In genomic region chr1:150696151-150696550, GRCh38 we compare ENCODE assay signal across 8 cellular contexts. TPM values are rescaled to one million over a fixed set of nuclear protein-coding genes. Genes with fewer than 3 reads are reported as not detected.
DNase-seq lines count a peak whose midpoint lies in the region; ATAC-seq, FAIRE-seq and TF ChIP-seq lines count a peak whose summit lies in the region.

No MANE protein-coding gene starts in this region.

- peak overlapping the region; percentile 50 for H3K4me2 ChIP-seq in mesendoderm (ENCODE audit: low read length)

- peaks cover 2% of the 10 kb centered on the region for H3K79me2 ChIP-seq in mesendoderm (ENCODE audit: control insufficient read depth, insufficient read depth, low read length)

- H3K4ac ChIP-seq in mesendoderm (ENCODE audit: low read depth, low read length): no peak overlapping the region

- H3K56ac ChIP-seq in mesendoderm (ENCODE audit: low read length): peak overlapping the region; percentile 52

- H3K18ac ChIP-seq in mesendoderm (ENCODE audit: low read length): no peak overlapping the region

- peaks cover 12% of the 10 kb centered on the region for H3K4me1 ChIP-seq in A673 (ENCODE audit: insufficient read depth, low read length, poor library complexity, severe bottlenecking)
- H3K4me1 ChIP-seq in HUES64 (ENCODE audit: insufficient read depth, low read length): peaks cover 6% of the 10 kb centered on the region; the same call in 1 of the 2 replicates
- H3K4me1 ChIP-seq in body of pancreas: peaks cover 23% of the 10 kb centered on the region
- no peaks in the 10 kb centered on the region for H3K4me1 ChIP-seq in mesendoderm (ENCODE audit: control insufficient read depth, low read depth, low read length)

- H2BK120ac ChIP-seq in mesendoderm (ENCODE audit: low read depth, low read length): no peak overlapping the region

- no peak overlapping the region for H4K8ac ChIP-seq in mesendoderm (ENCODE audit: low read depth, low read length)

- ATAC-seq in body of pancreas (no peak), HG02885 (IDR thresholded peaks at IDR 0.05; ENCODE audit: poor library complexity, unreplicated experiment) (no peak)
- no peak for ATAC-seq in activated CD4-positive, CD25-positive, alpha-beta regulatory T cell treated with anti-CD3 and anti-CD28 coated beads, Interleukin-2, amount 50 U/mL, for 24 hours

- H3K9me3 ChIP-seq in A673 (ENCODE audit: low read depth, low read length, poor library complexity, severe bottlenecking) (no peaks in the 10 kb centered on the region), HUES64 (ENCODE audit: insufficient read depth, low read depth, low read length) (no peaks in the 10 kb centered on the region), body of pancreas (no peaks in the 10 kb centered on the region)

- BruUV-seq in A673 (replicated peaks; lab: Mats Ljungman, UMichigan): TSS peak; percentile 55

- TF ChIP-seq CTCF in A673 (conservative IDR thresholded peaks at IDR 0.05; ENCODE audit: low read depth, low read length) (no peak), body of pancreas (IDR thresholded peaks at IDR 0.05) (no peak)

- CTCF ChIA-PET in A673 (lab: Charles Lee): no interaction called here

- WGBS in HUES64: no CpG with 5 or more reads among the region's 1 CpG
- WGBS in body of pancreas, 2 donors: 2 to 7% methylated on average over 1 of the region's 1 CpG
- WGBS in mesendoderm (ENCODE audit: extremely low coverage, insufficient coverage, low lambda C conversion rate): no CpG with 5 or more reads among the region's 1 CpG

- no peak overlapping the region for H3K27ac ChIP-seq in A673 (ENCODE audit: low read depth, low read length, poor library complexity, severe bottlenecking)
- H3K27ac ChIP-seq in HUES64 (ENCODE audit: low read depth, low read length): no peak overlapping the region
- H3K27ac ChIP-seq in body of pancreas: peak overlapping the region in 3 of 4 donors; percentile 59 to 92 (median 77)
- H3K27ac ChIP-seq in mesendoderm (ENCODE audit: low read depth, low read length): no peak overlapping the region

- H2BK15ac ChIP-seq in mesendoderm (replicated peaks; ENCODE audit: low read depth): no peak overlapping the region

- peaks cover 28% of the 10 kb centered on the region for H3K36me3 ChIP-seq in A673 (ENCODE audit: insufficient read depth, low read length, poor library complexity, severe bottlenecking)
- peaks cover 37% of the 10 kb centered on the region for H3K36me3 ChIP-seq in HUES64 (ENCODE audit: insufficient read depth, low read length)
- peaks cover 3 to 8% of the 10 kb centered on the region in 2 donors for H3K36me3 ChIP-seq in body of pancreas (replicated peaks in 1 of 2; ENCODE audit: insufficient read depth in 1 of 2, low read depth in 2 of 2)
- no peaks in the 10 kb centered on the region for H3K36me3 ChIP-seq in mesendoderm (ENCODE audit: control insufficient read depth, insufficient read depth, low read length)

- POLR2A ChIA-PET in A673 (lab: Charles Lee; ENCODE audit: low non-redundant PET): interaction anchor here (0.8 kb wide), 1 partner anchor 45 kb away, joined by 3 read pairs; no protein-coding TSS in a partner anchor

- no peaks in the 10 kb centered on the region for H3K27me3 ChIP-seq in A673 (replicated peaks; ENCODE audit: insufficient read depth, low read depth, low read length, poor library complexity)
- H3K27me3 ChIP-seq in HUES64 (ENCODE audit: insufficient read depth, low read length): no peaks in the 10 kb centered on the region
- H3K27me3 ChIP-seq in body of pancreas: no peaks in the 10 kb centered on the region
- H3K27me3 ChIP-seq in mesendoderm (ENCODE audit: insufficient read depth, low read length, poor library complexity): no peaks in the 10 kb centered on the region

- peak overlapping the region; percentile 34 for H3K9ac ChIP-seq in HUES64 (ENCODE audit: low read depth, low read length)
- peak overlapping the region; percentile 65 for H3K9ac ChIP-seq in mesendoderm (ENCODE audit: low read length)

- no peak overlapping the region for H4K5ac ChIP-seq in mesendoderm (ENCODE audit: low read length)

- DNase-seq in A673 (ENCODE audit: low spot score): no peak
- DNase-seq in body of pancreas: no peak
- DNase-seq in mesendoderm: peak; percentile 21
- DNase-seq in frontal cortex (ENCODE audit: low spot score in 2 of 2): no peak
- no peak for DNase-seq in NCI-H1105 treated with DMSO at 0.1 percent for 48 hours (lab: John Stamatoyannopoulos, UW)

- no peak overlapping the region for H3K23ac ChIP-seq in mesendoderm (ENCODE audit: low read length)

- H3K79me1 ChIP-seq in mesendoderm (ENCODE audit: low read length): no peaks in the 10 kb centered on the region

- intact Hi-C loops in A673 (cut with micrococcal nuclease; ENCODE audit: unreplicated experiment): loop anchor here (2.0 kb wide), 1 partner anchor 67 kb away; the partner anchor contains the start of gene ENSA
- intact Hi-C loops in body of pancreas (cut with DNase I): no loop called here

- peak overlapping the region; percentile 67 for H3K4me3 ChIP-seq in A673 (ENCODE audit: low read depth, low read length, poor library complexity, severe bottlenecking)
- H3K4me3 ChIP-seq in HUES64 (ENCODE audit: low read length): peak overlapping the region; percentile 82
- peak overlapping the region; percentile 2 to 12 for H3K4me3 ChIP-seq in body of pancreas
- no peak overlapping the region for H3K4me3 ChIP-seq in mesendoderm (ENCODE audit: low read length)

- no peak for FAIRE-seq in frontal cortex (lab: Jason Lieb, UNC)

- H2AK5ac ChIP-seq in mesendoderm (ENCODE audit: low read length): no peak overlapping the region

- TF ChIP-seq POLR2A in body of pancreas (IDR thresholded peaks at IDR 0.05): no peak

- H2BK5ac ChIP-seq in mesendoderm (ENCODE audit: low read length): no peak overlapping the region

RNA-seq across cellular contexts. Expression of gene GOLPH3L, which starts 0.8 kb away (rescaled TPM):
- total RNA-seq in A673 (2021): 22.6 and 26.7 TPM in 2 replicates
- polyA plus RNA-seq in HUES64 (2013, experiment 1 of 2): 34.9 TPM
- 35.4 TPM for polyA plus RNA-seq in HUES64 (2013, experiment 2 of 2)
- total RNA-seq in body of pancreas: 10 to 100 TPM; 14.5 to 14.8 TPM
- 30.2 TPM for polyA plus RNA-seq in mesendoderm (2013, experiment 1 of 2)
- polyA plus RNA-seq in mesendoderm (2013, experiment 2 of 2): 29.5 TPM
- 5.3 TPM for total RNA-seq in frontal cortex

RNA-seq across cellular contexts. Expression of gene HORMAD1, which starts 24.5 kb away (rescaled TPM):
- not detected in 2 replicates for total RNA-seq in A673 (2021)
- polyA plus RNA-seq in HUES64 (2013, experiment 1 of 2): not detected
- not detected for polyA plus RNA-seq in HUES64 (2013, experiment 2 of 2)
- not detected for total RNA-seq in body of pancreas
- polyA plus RNA-seq in mesendoderm (2013, experiment 1 of 2): not detected
- not detected for polyA plus RNA-seq in mesendoderm (2013, experiment 2 of 2)
- 0.82 TPM for total RNA-seq in frontal cortex

Comparison
In these comparisons a context has a peak if more than half of its experiments do, and no peak if none do; other contexts are left out.
1. H3K27ac ChIP-seq: peak in body of pancreas (3 of 4); none in A673 (single experiment), HUES64 (single experiment) and mesendoderm (single experiment).